6 cellular contexts compared by ENCODE assay signal in genomic region chr7:156389116-156389692, GRCh38.
"Had no signal": no experiment of that assay in that cellular context is flagged by ENCODE, and none has a peak within 500 bp of the region (broad histone marks: within the 10 kb centered on the region; RNA-seq: fewer than 3 reads in every experiment).

No MANE protein-coding gene starts in this region.

- H3K4me3 Mint-ChIP-seq: GM23338, H9, IgD-negative memory B cell had no signal

- H3K27me3 Mint-ChIP-seq: IgD-negative memory B cell had no signal

- DNase-seq: H9, HCEC 1CT, KBM-7 had no signal

- H3K9me3 Mint-ChIP-seq: H9 had no signal

- H3K4me1 Mint-ChIP-seq: IgD-negative memory B cell had no signal

- H3K27ac Mint-ChIP-seq: GM23338, H9, IgD-negative memory B cell had no signal

- ATAC-seq: GM23338, HepG2 had no signal

- H3K36me3 Mint-ChIP-seq: IgD-negative memory B cell had no signal
